Comparison of ENCODE assay signal across 10 cellular contexts in the genomic region with DNA sequence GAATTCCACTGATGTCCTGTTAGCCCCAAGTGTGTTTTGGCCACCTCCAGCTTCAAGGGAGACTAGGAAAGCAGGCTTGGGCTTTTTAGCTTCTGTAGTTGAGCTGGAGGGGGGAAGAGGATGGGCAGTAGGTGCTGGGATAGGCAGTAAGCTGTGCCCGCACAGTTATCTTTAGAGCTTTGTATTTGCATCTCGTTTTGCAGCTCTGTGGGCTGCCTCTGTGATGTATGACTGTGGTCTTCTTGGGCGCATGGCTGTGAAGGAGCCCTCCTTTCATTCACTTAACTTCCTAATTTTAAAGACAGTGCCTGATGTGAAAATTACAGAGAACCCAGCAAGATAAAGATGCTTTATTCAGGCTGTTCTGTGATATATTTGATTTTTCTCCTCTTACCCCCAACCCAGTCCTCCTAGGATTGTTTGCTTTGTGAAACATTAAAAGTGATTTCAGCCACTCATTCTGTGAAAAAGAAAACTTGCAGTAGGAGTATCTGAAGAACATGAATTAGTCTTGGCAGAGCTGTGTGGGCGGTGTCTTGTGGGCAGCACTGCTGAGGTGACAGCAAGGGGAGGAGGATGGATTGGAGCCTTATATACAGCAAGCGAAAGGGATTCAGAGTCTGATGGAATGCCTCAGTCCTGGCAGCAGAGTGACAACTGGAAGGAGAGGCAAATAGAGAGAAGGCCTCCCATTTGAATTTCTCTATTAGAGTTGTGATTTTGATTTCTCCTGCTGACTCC.
A peak's percentile ranks its signal among the peaks of the same experiment; 100 is the strongest.
DNase-seq lines count a peak whose midpoint lies in the region; ATAC-seq and TF ChIP-seq lines count a peak whose summit lies in the region.
"Had no signal": no experiment of that assay in that cellular context is flagged by ENCODE, and none has a peak within 500 bp of the region (broad histone marks: within the 10 kb centered on the region; RNA-seq: fewer than 3 reads in every experiment).

No MANE protein-coding gene starts in this region.

- H3K36me3 ChIP-seq in brain microvascular endothelial cell (replicated peaks) = peaks cover 13% of the 10 kb centered on the region
- H3K36me3 ChIP-seq: uterus had no signal

- H3K4me3 ChIP-seq in brain microvascular endothelial cell (ENCODE audit: low read depth, low read length) = no peak overlapping the region
- H3K4me3 ChIP-seq: uterus had no signal

- no peak overlapping the region for H3K27ac ChIP-seq in brain microvascular endothelial cell
- H3K27ac ChIP-seq: uterus had no signal

- no peaks in the 10 kb centered on the region for H3K27me3 ChIP-seq in brain microvascular endothelial cell (replicated peaks)
- H3K27me3 ChIP-seq: uterus had no signal

- no peak for TF ChIP-seq CTCF in brain microvascular endothelial cell (IDR thresholded peaks at IDR 0.05; ENCODE audit: low read depth, low read length, missing control alignments)

- peak; percentile 34 for DNase-seq in MV-4-11 (lab: John Stamatoyannopoulos, UW)
- peak; percentile 32 for DNase-seq in brain microvascular endothelial cell
- peak; percentile 40 to 65 for DNase-seq in stimulated activated CD8-positive, alpha-beta memory T cell treated with anti-CD3 and anti-CD28 coated beads, Interleukin-15, amount 100 ng/mL, for 48 hours (ENCODE audit: low read depth in 2 of 2)
- DNase-seq in DMS79 (lab: John Stamatoyannopoulos, UW) = no peak
- no peak for DNase-seq in AG20443 (ENCODE audit: low spot score)
- DNase-seq in NCI-H226 = no peak
- no peak for DNase-seq in iPS-NIHi11 (ENCODE audit: low spot score)
- DNase-seq: NCI-H2171 treated with DMSO at 0.1 percent for 48 hours, uterus had no signal

- ATAC-seq in GM21529 (IDR thresholded peaks at IDR 0.05; ENCODE audit: unreplicated experiment) = peak; percentile 71

- in situ Hi-C loops in brain microvascular endothelial cell (cut with HindIII; ENCODE audit: low pct_ligation_motif_present, low sequenced_read_pairs) = no loop called here

Comparison
In these comparisons a context has a peak if more than half of its experiments do, and no peak if none do; other contexts are left out.
1. DNase-seq: peak in MV-4-11 (single experiment), brain microvascular endothelial cell (single experiment) and stimulated activated CD8-positive, alpha-beta memory T cell treated with anti-CD3 and anti-CD28 coated beads, Interleukin-15, amount 100 ng/mL, for 48 hours (2 of 2); none in DMS79 (single experiment), AG20443 (single experiment), NCI-H226 (single experiment) and iPS-NIHi11 (single experiment).